ENCODE assay signal across 15 cellular contexts in the genomic region with DNA sequence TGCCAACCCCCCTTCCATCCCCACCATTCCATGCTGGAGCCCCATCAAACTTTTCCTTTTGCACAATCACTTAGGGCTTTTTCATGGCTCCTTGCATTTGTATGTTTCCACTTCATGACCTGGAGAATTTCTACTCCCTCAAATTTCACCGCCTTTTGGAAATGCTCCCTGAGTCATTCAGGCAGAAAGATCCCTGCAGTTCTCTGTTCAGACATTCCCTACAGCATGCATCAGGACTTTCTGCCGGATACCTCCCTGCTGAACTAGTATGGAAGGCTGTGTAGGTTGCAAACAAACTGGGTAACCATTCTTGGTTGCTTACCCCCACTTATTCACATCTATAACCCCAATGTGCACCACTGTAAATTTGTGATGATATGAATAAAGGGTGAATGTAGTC.
DNase-seq lines count a peak whose midpoint lies in the region; FAIRE-seq and TF ChIP-seq lines count a peak whose summit lies in the region.
"Had no signal": no experiment of that assay in that cellular context is flagged by ENCODE, and none has a peak within 500 bp of the region (broad histone marks: within the 10 kb centered on the region; RNA-seq: fewer than 3 reads in every experiment).

No MANE protein-coding gene starts in this region.

- TF ChIP-seq POLR2A in GM12892 (IDR thresholded peaks at IDR 0.05; ENCODE audit: low read depth, low read length): no peak

- peak; percentile 37 for DNase-seq in DMS79 treated with DMSO at 0.1 percent for 48 hours (lab: John Stamatoyannopoulos, UW)
- no peak for DNase-seq in DMS79 (lab: John Stamatoyannopoulos, UW)
- DNase-seq in cerebellum (ENCODE audit: low spot score): peak; percentile 50
- no peak for DNase-seq in GM12892 (ENCODE audit: insufficient read length)
- DNase-seq in GM10266 (ENCODE audit: extremely low spot score): no peak
- DNase-seq: AML-193; Caco-2; Calu3; CD4-positive, alpha-beta T cell; CD8-positive, alpha-beta T cell; GDM1 had no signal

- no peak for TF ChIP-seq CTCF in GM10266 (IDR thresholded peaks at IDR 0.05; ENCODE audit: control insufficient read depth, insufficient read depth, low read depth, missing control alignments)

- no peak for FAIRE-seq in GM12892 (lab: Jason Lieb, UNC)
- FAIRE-seq: A549, D721Med, GM12891, GM18507 had no signal

Comparison
In these comparisons a context has a peak if more than half of its experiments do, and no peak if none do; other contexts are left out.
1. DNase-seq: peak in DMS79 treated with DMSO at 0.1 percent for 48 hours (single experiment) and cerebellum (single experiment); none in DMS79 (single experiment), GM12892 (single experiment) and GM10266 (single experiment).